12 cellular contexts compared by ENCODE assay signal in genomic region chr7:72989646-72990430, GRCh38. TPM values are rescaled to one million over a fixed set of nuclear protein-coding genes. Genes with fewer than 3 reads are reported as not detected.
DNase-seq lines count a peak whose midpoint lies in the region; ATAC-seq and TF ChIP-seq lines count a peak whose summit lies in the region.
"Not testable (repeated sequence)": the region's sequence is repeated elsewhere in the genome, so short reads cannot be mapped to it uniquely, and the experiment has no call there.
"Had no signal": no experiment of that assay in that cellular context is flagged by ENCODE, and none has a peak within 500 bp of the region (broad histone marks: within the 10 kb centered on the region; RNA-seq: fewer than 3 reads in every experiment).

No MANE protein-coding gene starts in this region.

- not testable (repeated sequence) for H3K4me1 ChIP-seq in GM23338 (ENCODE audit: insufficient read depth); heart left ventricle; sigmoid colon; transverse colon

- POLR2A ChIA-PET in naive thymus-derived CD8-positive, alpha-beta T cell (lab: Charles Lee): not testable (repeated sequence)

- H3K4me1 Mint-ChIP-seq in GM23338; activated CD4-positive, alpha-beta T cell treated with anti-CD3 and anti-CD28 coated beads, Interleukin-2, amount 10 ng/mL, durations not matched to agents 24 days and 14 days; chondrocyte (ENCODE audit: low read depth); naive thymus-derived CD8-positive, alpha-beta T cell: not testable (repeated sequence)

- not testable (repeated sequence) for TF ChIP-seq CTCF in GM23338 (conservative IDR thresholded peaks at IDR 0.05; ENCODE audit: low read depth in 2 of 2); chondrocyte (IDR thresholded peaks at IDR 0.05); heart left ventricle (IDR thresholded peaks at IDR 0.05); sigmoid colon (IDR thresholded peaks at IDR 0.05); transverse colon (IDR thresholded peaks at IDR 0.05)

- in situ Hi-C loops in transverse colon (cut with MboI; ENCODE audit: low pct_ligation_motif_present in 1 of 4, low pct_unique_long_range_greater_than_20kb in 1 of 4, low sequenced_read_pairs in 3 of 4): not testable (repeated sequence)

- TF ChIP-seq POLR2A in heart left ventricle (IDR thresholded peaks at IDR 0.05); sigmoid colon (IDR thresholded peaks at IDR 0.05); transverse colon (IDR thresholded peaks at IDR 0.05): not testable (repeated sequence)

- not testable (repeated sequence) for DNase-seq in GM23338 (ENCODE audit: low spot score)
- peak; percentile 37 for DNase-seq in activated CD4-positive, alpha-beta T cell treated with anti-CD3 and anti-CD28 coated beads, Interleukin-2, amount 10 ng/mL, durations not matched to agents 24 days and 14 days
- DNase-seq in chondrocyte (ENCODE audit: low spot score): peak; percentile 51
- DNase-seq in heart left ventricle: peak; percentile 18 to 63 (median 30)
- DNase-seq in left lobe of liver (ENCODE audit: low spot score): peak; percentile 42
- peak in 1 of 10 donors; percentile 58 for DNase-seq in naive thymus-derived CD8-positive, alpha-beta T cell
- DNase-seq in sigmoid colon: peak; percentile 61
- DNase-seq in transverse colon: peak; percentile 23

- H3K4me3 Mint-ChIP-seq in GM23338; activated CD4-positive, alpha-beta T cell treated with anti-CD3 and anti-CD28 coated beads, Interleukin-2, amount 10 ng/mL, durations not matched to agents 24 days and 14 days; chondrocyte (ENCODE audit: unreplicated experiment); naive thymus-derived CD8-positive, alpha-beta T cell: not testable (repeated sequence)

- not testable (repeated sequence) for H3K36me3 ChIP-seq in GM23338 (ENCODE audit: insufficient read depth); heart left ventricle; sigmoid colon; transverse colon

- H2AFZ ChIP-seq in GM23338: not testable (repeated sequence)

- H3K9me2 ChIP-seq in GM23338 (ENCODE audit: insufficient read depth): not testable (repeated sequence)

- not testable (repeated sequence) for H3K36me3 Mint-ChIP-seq in GM23338 (ENCODE audit: low read depth); activated CD4-positive, alpha-beta T cell treated with anti-CD3 and anti-CD28 coated beads, Interleukin-2, amount 10 ng/mL, durations not matched to agents 24 days and 14 days (ENCODE audit: low read depth); chondrocyte (ENCODE audit: low read depth); naive thymus-derived CD8-positive, alpha-beta T cell

- H3F3A ChIP-seq in GM23338 (replicated peaks; ENCODE audit: low read depth): not testable (repeated sequence)

- TF ChIP-seq EP300 in sigmoid colon (IDR thresholded peaks at IDR 0.05); transverse colon (IDR thresholded peaks at IDR 0.05; ENCODE audit: low read depth): not testable (repeated sequence)

- 29 to 74% methylated on average over 9 to 10 of the region's 20 CpGs; no CpG with 5 or more reads in 2 of the 4 donors for WGBS in heart left ventricle, 4 donors
- WGBS in sigmoid colon, 2 donors: 29 to 58% methylated on average over 11 of the region's 20 CpGs
- WGBS in transverse colon (ENCODE audit: low coverage in 1 of 2), 2 donors: 60% methylated on average over 5 of the region's 20 CpGs; no CpG with 5 or more reads in 1 of the 2 donors

- ATAC-seq in GM23338: peak; percentile 76
- ATAC-seq in heart left ventricle: peak; percentile 81 to 93 (median 86)
- ATAC-seq in left lobe of liver: peak; percentile 68
- peak; percentile 18 to 33 for ATAC-seq in naive thymus-derived CD8-positive, alpha-beta T cell

- H3K27ac ChIP-seq in GM23338 (ENCODE audit: low read depth); sigmoid colon; transverse colon: not testable (repeated sequence)
- peak overlapping the region in 1 of 12 donors; percentile 29 for H3K27ac ChIP-seq in heart left ventricle

- not testable (repeated sequence) for H4K20me1 ChIP-seq in GM23338 (replicated peaks; ENCODE audit: insufficient read depth)

- not testable (repeated sequence) for H3K4me2 ChIP-seq in GM23338

- not testable (repeated sequence) for H3K9me3 Mint-ChIP-seq in GM23338; activated CD4-positive, alpha-beta T cell treated with anti-CD3 and anti-CD28 coated beads, Interleukin-2, amount 10 ng/mL, durations not matched to agents 24 days and 14 days; chondrocyte (ENCODE audit: low read depth); naive thymus-derived CD8-positive, alpha-beta T cell

- not testable (repeated sequence) for H3K27me3 ChIP-seq in GM23338 (ENCODE audit: insufficient read depth); heart left ventricle; sigmoid colon; transverse colon

- not testable (repeated sequence) for H3K4me3 ChIP-seq in GM23338, heart left ventricle, sigmoid colon, transverse colon

- H3K27ac Mint-ChIP-seq in GM23338; activated CD4-positive, alpha-beta T cell treated with anti-CD3 and anti-CD28 coated beads, Interleukin-2, amount 10 ng/mL, durations not matched to agents 24 days and 14 days; chondrocyte (ENCODE audit: unreplicated experiment); naive thymus-derived CD8-positive, alpha-beta T cell: not testable (repeated sequence)

- intact Hi-C loops in activated CD4-positive, alpha-beta T cell treated with anti-CD3 and anti-CD28 coated beads, Interleukin-2, amount 10 ng/mL, durations not matched to agents 24 days and 14 days (cut with micrococcal nuclease); heart left ventricle (cut with DNase I); sigmoid colon (cut with DNase I); transverse colon (cut with DNase I; ENCODE audit: low total_unique reads): not testable (repeated sequence)

- not testable (repeated sequence) for H3K79me2 ChIP-seq in GM23338 (replicated peaks; ENCODE audit: insufficient read depth)

- not testable (repeated sequence) for H3K9me3 ChIP-seq in heart left ventricle, sigmoid colon, transverse colon

- not testable (repeated sequence) for H3K27me3 Mint-ChIP-seq in GM23338 (ENCODE audit: insufficient read depth, low read depth, poor library complexity); activated CD4-positive, alpha-beta T cell treated with anti-CD3 and anti-CD28 coated beads, Interleukin-2, amount 10 ng/mL, durations not matched to agents 24 days and 14 days; chondrocyte (ENCODE audit: low read depth); naive thymus-derived CD8-positive, alpha-beta T cell

RNA-seq across cellular contexts. Expression of gene TRIM74, which starts 20.6 kb away (rescaled TPM):
- total RNA-seq in GM23338 (2014; rRNA removed; shearing (Covaris generic)): not detected in 2 replicates
- polyA plus RNA-seq in GM23338 (2016; fragmentation: Nextera tagmentation; extraction: Ambion mirVana) (not detected in 2 replicates), heart left ventricle (under 1 TPM; 0.06 to 0.46 TPM), sigmoid colon (under 1 TPM in 1 of 3 donors, not detected in 2; 0.38 TPM)
- 0.33 and 2.1 TPM in 2 replicates for total RNA-seq in activated CD4-positive, alpha-beta T cell treated with anti-CD3 and anti-CD28 coated beads, Interleukin-2, amount 10 ng/mL, durations not matched to agents 24 days and 14 days
- total RNA-seq in chondrocyte (0.49 to 0.75 TPM (median 0.60 TPM) in 3 replicates), heart left ventricle (1 to 10 TPM in 1 of 9 donors, under 1 TPM in 2, not detected in 6; 0.40 to 1.7 (median 0.64) TPM), left lobe of liver (0.78 TPM), sigmoid colon (not detected), transverse colon (under 1 TPM in 1 of 4 donors, not detected in 3; 0.82 TPM)
- 1 to 10 TPM; 8.3 to 9.1 TPM for total RNA-seq in naive thymus-derived CD8-positive, alpha-beta T cell
- under 1 TPM in 2 of 3 donors, not detected in 1; 0.40 to 0.43 TPM for polyA plus RNA-seq in naive thymus-derived CD8-positive, alpha-beta T cell
- total RNA-seq: A172 had no signal
- polyA plus RNA-seq: CD4-positive, CD25-positive, alpha-beta regulatory T cell had no signal

RNA-seq across cellular contexts. Expression of gene SPDYE8, which starts 39.7 kb away (rescaled TPM):
- not detected in 2 replicates for total RNA-seq in GM23338 (2014; rRNA removed; shearing (Covaris generic))
- polyA plus RNA-seq in GM23338 (2016; fragmentation: Nextera tagmentation; extraction: Ambion mirVana) (0.14 and 0.34 TPM in 2 replicates), heart left ventricle (not detected), sigmoid colon (not detected)
- not detected in 2 replicates for total RNA-seq in activated CD4-positive, alpha-beta T cell treated with anti-CD3 and anti-CD28 coated beads, Interleukin-2, amount 10 ng/mL, durations not matched to agents 24 days and 14 days
- total RNA-seq in chondrocyte (not detected in 3 replicates), heart left ventricle (not detected), left lobe of liver (not detected), sigmoid colon (not detected), transverse colon (not detected)
- total RNA-seq in naive thymus-derived CD8-positive, alpha-beta T cell: not detected
- polyA plus RNA-seq in naive thymus-derived CD8-positive, alpha-beta T cell: under 1 TPM in 1 of 3 donors, not detected in 2; 0.06 TPM
- total RNA-seq: A172; CD4-positive, CD25-positive, alpha-beta regulatory T cell; HFFc6; Peyer's patch had no signal

Comparison
In these comparisons a context has a peak if more than half of its experiments do, and no peak if none do; other contexts are left out.
1. ATAC-seq: peak in every context shown above with its lines; median percentile 86 in heart left ventricle; 76 in GM23338; 68 in left lobe of liver; 26 in naive thymus-derived CD8-positive, alpha-beta T cell.